ENCODE assay signal across 8 cellular contexts in the genomic region with DNA sequence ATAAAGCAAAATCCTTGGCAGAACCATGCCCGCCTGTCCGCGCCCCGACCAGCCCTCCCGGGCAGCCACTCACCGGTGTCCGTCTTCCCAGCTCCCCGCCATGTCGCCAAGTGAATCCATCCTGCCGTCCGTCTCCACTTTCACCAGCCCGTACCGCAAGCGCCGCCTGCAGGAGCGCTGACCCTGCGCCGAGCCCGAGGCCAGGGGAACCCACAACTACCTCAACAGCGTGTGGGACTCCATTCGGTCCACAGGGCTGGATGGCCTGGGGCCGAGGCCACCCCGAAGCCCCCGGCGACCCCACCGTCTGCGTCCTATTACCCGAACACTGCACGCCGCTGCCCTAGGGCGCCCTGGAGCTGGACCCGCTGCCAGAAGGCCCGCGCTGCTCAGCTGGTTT.
DNase-seq lines count a peak whose midpoint lies in the region; ATAC-seq and TF ChIP-seq lines count a peak whose summit lies in the region.
"Not testable (repeated sequence)": the region's sequence is repeated elsewhere in the genome, so short reads cannot be mapped to it uniquely, and the experiment has no call there.

No MANE protein-coding gene starts in this region.

- intact Hi-C loops in activated T-helper 1 cell treated with anti-CD3 and anti-CD28 coated beads, Interleukin-12 subunit alpha, Interleukin-12 subunit beta, Interleukin-2, Interleukin-4 antibody, amounts not matched to agents 30 ng/mL and 10 ng/mL and 1 ng/mL, durations not matched to agents 14 hours and 24 hours and 36 hours (cut with micrococcal nuclease): not testable (repeated sequence)

- H3K36me3 ChIP-seq in iPS DF 6.9 (ENCODE audit: control insufficient read depth, insufficient read depth, low read length); suprapubic skin: not testable (repeated sequence)

- not testable (repeated sequence) for H3K27ac Mint-ChIP-seq in activated T-helper 1 cell treated with anti-CD3 and anti-CD28 coated beads, Interleukin-12 subunit alpha, Interleukin-12 subunit beta, Interleukin-2, Interleukin-4 antibody, amounts not matched to agents 30 ng/mL and 10 ng/mL and 1 ng/mL, durations not matched to agents 14 hours and 24 hours and 36 hours; effector memory CD8-positive, alpha-beta T cell

- not testable (repeated sequence) for H3K9me3 Mint-ChIP-seq in activated T-helper 1 cell treated with anti-CD3 and anti-CD28 coated beads, Interleukin-12 subunit alpha, Interleukin-12 subunit beta, Interleukin-2, Interleukin-4 antibody, amounts not matched to agents 30 ng/mL and 10 ng/mL and 1 ng/mL, durations not matched to agents 14 hours and 24 hours and 36 hours; effector memory CD8-positive, alpha-beta T cell

- H3K27me3 Mint-ChIP-seq in activated T-helper 1 cell treated with anti-CD3 and anti-CD28 coated beads, Interleukin-12 subunit alpha, Interleukin-12 subunit beta, Interleukin-2, Interleukin-4 antibody, amounts not matched to agents 30 ng/mL and 10 ng/mL and 1 ng/mL, durations not matched to agents 14 hours and 24 hours and 36 hours (ENCODE audit: insufficient read depth): peaks cover 13% of the 10 kb centered on the region
- not testable (repeated sequence) for H3K27me3 Mint-ChIP-seq in effector memory CD8-positive, alpha-beta T cell

- H3K9me3 ChIP-seq in iPS DF 6.9 (ENCODE audit: control insufficient read depth, insufficient read depth, low read length); suprapubic skin: not testable (repeated sequence)

- H3K36me3 Mint-ChIP-seq in activated T-helper 1 cell treated with anti-CD3 and anti-CD28 coated beads, Interleukin-12 subunit alpha, Interleukin-12 subunit beta, Interleukin-2, Interleukin-4 antibody, amounts not matched to agents 30 ng/mL and 10 ng/mL and 1 ng/mL, durations not matched to agents 14 hours and 24 hours and 36 hours (ENCODE audit: low read depth); effector memory CD8-positive, alpha-beta T cell (ENCODE audit: insufficient read depth): not testable (repeated sequence)

- peak overlapping the region; percentile 45 for H3K4me3 Mint-ChIP-seq in activated T-helper 1 cell treated with anti-CD3 and anti-CD28 coated beads, Interleukin-12 subunit alpha, Interleukin-12 subunit beta, Interleukin-2, Interleukin-4 antibody, amounts not matched to agents 30 ng/mL and 10 ng/mL and 1 ng/mL, durations not matched to agents 14 hours and 24 hours and 36 hours
- H3K4me3 Mint-ChIP-seq in effector memory CD8-positive, alpha-beta T cell: peak overlapping the region; percentile 33 to 74

- H3K4me3 ChIP-seq in iPS DF 6.9 (ENCODE audit: low read length): peak overlapping the region; percentile 69; the same call in 1 of the 2 replicates
- H3K4me3 ChIP-seq in suprapubic skin: peak overlapping the region; percentile 48

- peak in 1 of 2 donors; percentile 35 for TF ChIP-seq CTCF in suprapubic skin (IDR thresholded peaks at IDR 0.05)

- ATAC-seq in GM21825 (IDR thresholded peaks at IDR 0.05; ENCODE audit: unreplicated experiment): peak; percentile 54
- ATAC-seq in effector memory CD8-positive, alpha-beta T cell (replicated peaks): peak; percentile 27

- DNase-seq in Daoy (ENCODE audit: low read depth) (peak; percentile 78), NCI-H1930 (lab: John Stamatoyannopoulos, UW) (peak; percentile 19 to 46), iPS DF 6.9 (ENCODE audit: low read depth, low spot score) (peak; percentile 13), nucleus accumbens (lab: John Stamatoyannopoulos, UW) (peak in 42 of 56 donors; percentile 6 to 77 (median 33)), suprapubic skin (ENCODE audit: low spot score in 2 of 2) (peak; percentile 74 to 82)
- not testable (repeated sequence) for DNase-seq in activated T-helper 1 cell treated with anti-CD3 and anti-CD28 coated beads, Interleukin-12 subunit alpha, Interleukin-12 subunit beta, Interleukin-2, Interleukin-4 antibody, amounts not matched to agents 30 ng/mL and 10 ng/mL and 1 ng/mL, durations not matched to agents 14 hours and 24 hours and 36 hours (ENCODE audit: low spot score); effector memory CD8-positive, alpha-beta T cell

- H3K27ac ChIP-seq in iPS DF 6.9 (ENCODE audit: low read length); suprapubic skin: not testable (repeated sequence)

- not testable (repeated sequence) for TF ChIP-seq POLR2A in suprapubic skin (IDR thresholded peaks at IDR 0.05)

- WGBS in iPS DF 6.9 (ENCODE audit: insufficient coverage, insufficient read length): no CpG with 5 or more reads among the region's 34 CpGs
- WGBS in suprapubic skin: 0% methylated on average over 5 of the region's 34 CpGs

- not testable (repeated sequence) for TF ChIP-seq EP300 in suprapubic skin (IDR thresholded peaks at IDR 0.05)

- not testable (repeated sequence) for H3K4me1 ChIP-seq in iPS DF 6.9 (ENCODE audit: control insufficient read depth, insufficient read depth, low read length); suprapubic skin

- not testable (repeated sequence) for H3K4me1 Mint-ChIP-seq in activated T-helper 1 cell treated with anti-CD3 and anti-CD28 coated beads, Interleukin-12 subunit alpha, Interleukin-12 subunit beta, Interleukin-2, Interleukin-4 antibody, amounts not matched to agents 30 ng/mL and 10 ng/mL and 1 ng/mL, durations not matched to agents 14 hours and 24 hours and 36 hours (ENCODE audit: low read depth); effector memory CD8-positive, alpha-beta T cell (ENCODE audit: low read depth in 2 of 2)

- H3K27me3 ChIP-seq in iPS DF 6.9 (ENCODE audit: control insufficient read depth, insufficient read depth, low read length); suprapubic skin: not testable (repeated sequence)
